8 cellular contexts compared by ENCODE assay signal in the genomic region with DNA sequence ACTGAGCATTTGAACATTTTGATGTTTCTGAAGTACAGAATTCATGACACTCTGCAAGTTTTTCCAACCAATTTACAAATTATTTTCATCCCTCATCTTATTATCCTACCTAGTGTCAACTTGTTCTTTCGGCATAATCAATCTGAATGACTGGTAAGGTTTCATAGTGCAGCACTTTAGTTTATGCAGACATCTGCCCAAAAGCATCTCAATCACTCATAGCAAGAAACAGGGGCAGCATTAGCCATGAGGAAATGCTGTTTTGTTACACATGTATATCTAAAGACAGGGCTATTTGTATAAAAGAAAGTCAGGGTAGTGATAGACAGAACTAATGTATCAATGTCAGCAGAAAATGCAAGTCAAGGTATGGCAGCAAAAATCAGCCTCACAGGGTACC.
"Had no signal": no experiment of that assay in that cellular context is flagged by ENCODE, and none has a peak within 500 bp of the region (broad histone marks: within the 10 kb centered on the region; RNA-seq: fewer than 3 reads in every experiment).

No MANE protein-coding gene starts in this region.

- H3K36me3 ChIP-seq: HAP-1 had no signal

- H3K4me2 ChIP-seq: GM23338 had no signal

- H2AFZ ChIP-seq: GM23248, GM23338 had no signal

- H3K4me3 ChIP-seq: GM23248, GM23338, HAP-1 had no signal

- H3K27ac ChIP-seq: GM23248 had no signal

- DNase-seq: GM23248, GOT3, H7, H9, HCEC 1CT, HFFc6 had no signal

- H3K9me3 ChIP-seq: HAP-1 had no signal

- H3K9ac ChIP-seq: GM23248 had no signal

- H3K4me1 ChIP-seq: HAP-1 had no signal
